ENCODE assay signal across 8 cellular contexts in genomic region chr20:56628873-56629463, GRCh38. TPM values are rescaled to one million over a fixed set of nuclear protein-coding genes. Genes with fewer than 3 reads are reported as not detected.
DNase-seq lines count a peak whose midpoint lies in the region; ATAC-seq lines count a peak whose summit lies in the region.

TFAP2C (plus strand) TSS chr20:56629306; CDS start chr20:56629545, 239 bp downstream.

- H3K4me1 Mint-ChIP-seq in activated naive CD4-positive, alpha-beta T cell treated with anti-CD3 and anti-CD28 coated beads for 36 hours (ENCODE audit: low read depth), result peaks cover 27% of the 10 kb centered on the region
- H3K4me1 Mint-ChIP-seq in central memory CD8-positive, alpha-beta T cell, result no peaks in the 10 kb centered on the region

- peak; percentile 47 for DNase-seq in activated naive CD4-positive, alpha-beta T cell treated with anti-CD3 and anti-CD28 coated beads for 36 hours
- no peak for DNase-seq in activated naive CD4-positive, alpha-beta T cell treated with Interleukin-2 at 50 U/mL for 16 hours
- peak; percentile 58 for DNase-seq in NOMO-1 treated with DMSO at 0.1 percent for 48 hours (lab: John Stamatoyannopoulos, UW; ENCODE audit: unreplicated experiment)
- DNase-seq in central memory CD8-positive, alpha-beta T cell (ENCODE audit: low spot score in 2 of 2), result no peak
- peak; percentile 78 to 83 for DNase-seq in left colon
- DNase-seq in stimulated activated naive CD8-positive, alpha-beta T cell treated with anti-CD3 and anti-CD28 coated beads, Interleukin-15, Interleukin-2, amounts not matched to agents 100 U/mL and 50 U/mL, for 24 hours, result peak; percentile 42
- DNase-seq in KG1 (lab: John Stamatoyannopoulos, UW), result no peak

- H3K27me3 Mint-ChIP-seq in activated naive CD4-positive, alpha-beta T cell treated with anti-CD3 and anti-CD28 coated beads for 36 hours (ENCODE audit: low read depth), result peaks cover 74% of the 10 kb centered on the region
- peaks cover 77% of the 10 kb centered on the region for H3K27me3 Mint-ChIP-seq in central memory CD8-positive, alpha-beta T cell

- H3K4me3 Mint-ChIP-seq in activated naive CD4-positive, alpha-beta T cell treated with anti-CD3 and anti-CD28 coated beads for 36 hours, result peak within 1 kb of the TSS; percentile 38
- H3K4me3 Mint-ChIP-seq in central memory CD8-positive, alpha-beta T cell, result peak within 1 kb of the TSS; percentile 25

- H3K9me3 Mint-ChIP-seq in activated naive CD4-positive, alpha-beta T cell treated with anti-CD3 and anti-CD28 coated beads for 36 hours, result no peaks in the 10 kb centered on the region
- no peaks in the 10 kb centered on the region for H3K9me3 Mint-ChIP-seq in central memory CD8-positive, alpha-beta T cell

- no peak within 1 kb of the TSS for H3K27ac Mint-ChIP-seq in activated naive CD4-positive, alpha-beta T cell treated with anti-CD3 and anti-CD28 coated beads for 36 hours
- no peak within 1 kb of the TSS for H3K27ac Mint-ChIP-seq in central memory CD8-positive, alpha-beta T cell (ENCODE audit: low read depth)

- intact Hi-C loops in activated naive CD4-positive, alpha-beta T cell treated with anti-CD3 and anti-CD28 coated beads for 36 hours (cut with micrococcal nuclease), result loop anchor here (5.0 kb wide), 1 partner anchor 298 kb away; no protein-coding TSS in a partner anchor
- intact Hi-C loops in left colon (cut with DNase I, micrococcal nuclease), result no loop called here

- ATAC-seq in central memory CD8-positive, alpha-beta T cell (replicated peaks; ENCODE audit: extremely low read depth, poor library complexity, severe bottlenecking), result no peak
- ATAC-seq in left colon, result peak; percentile 90
- ATAC-seq in stimulated activated naive CD8-positive, alpha-beta T cell treated with anti-CD3 and anti-CD28 coated beads, Interleukin-15, Interleukin-2, amounts not matched to agents 100 U/mL and 50 U/mL, for 24 hours, result peak; percentile 55
- no peak for ATAC-seq in HG03175 (IDR thresholded peaks at IDR 0.05; ENCODE audit: unreplicated experiment)

- no peaks in the 10 kb centered on the region for H3K36me3 Mint-ChIP-seq in activated naive CD4-positive, alpha-beta T cell treated with anti-CD3 and anti-CD28 coated beads for 36 hours (ENCODE audit: low read depth)
- no peaks in the 10 kb centered on the region for H3K36me3 Mint-ChIP-seq in central memory CD8-positive, alpha-beta T cell (ENCODE audit: insufficient read depth)

- CTCF ChIA-PET in activated naive CD4-positive, alpha-beta T cell treated with anti-CD3 and anti-CD28 coated beads for 36 hours (lab: Charles Lee), result no interaction called here

RNA-seq across cellular contexts. Expression of gene TFAP2C, which starts in this region (rescaled TPM):
- not detected for total RNA-seq in activated naive CD4-positive, alpha-beta T cell treated with anti-CD3 and anti-CD28 coated beads for 36 hours
- 1 to 10 TPM in 1 of 2 donors, under 1 TPM in 1; 0.52 to 1.6 TPM for total RNA-seq in left colon

Comparison
In these comparisons a context has a peak if more than half of its experiments do, and no peak if none do; other contexts are left out.
1. Peak in DNase-seq in activated naive CD4-positive, alpha-beta T cell treated with anti-CD3 and anti-CD28 coated beads for 36 hours; RNA of the gene not detected or under 1 TPM.
2. DNase-seq: peak in NOMO-1 treated with DMSO at 0.1 percent for 48 hours (single experiment), left colon (2 of 2) and stimulated activated naive CD8-positive, alpha-beta T cell treated with anti-CD3 and anti-CD28 coated beads, Interleukin-15, Interleukin-2, amounts not matched to agents 100 U/mL and 50 U/mL, for 24 hours (single experiment); none in activated naive CD4-positive, alpha-beta T cell treated with Interleukin-2 at 50 U/mL for 16 hours (single experiment), central memory CD8-positive, alpha-beta T cell (0 of 2) and KG1 (single experiment).
3. ATAC-seq: peak in left colon (single experiment) and stimulated activated naive CD8-positive, alpha-beta T cell treated with anti-CD3 and anti-CD28 coated beads, Interleukin-15, Interleukin-2, amounts not matched to agents 100 U/mL and 50 U/mL, for 24 hours (single experiment); none in central memory CD8-positive, alpha-beta T cell (single experiment) and HG03175 (single experiment).